ENCODE assay signal across 8 cellular contexts in genomic region chrX:44244008-44244407, GRCh38.
DNase-seq lines count a peak whose midpoint lies in the region; ATAC-seq and TF ChIP-seq lines count a peak whose summit lies in the region.

No MANE protein-coding gene starts in this region.

- H3K4me1 Mint-ChIP-seq in Caco-2 (ENCODE audit: low read depth, unreplicated experiment), result peaks cover 7% of the 10 kb centered on the region

- no peaks in the 10 kb centered on the region for H3K9me3 Mint-ChIP-seq in Caco-2 (ENCODE audit: unreplicated experiment)

- no TSS peak for BruUV-seq in Caco-2 (replicated peaks; lab: Mats Ljungman, UMichigan)

- TF ChIP-seq CTCF in Caco-2 (IDR thresholded peaks at IDR 0.05; ENCODE audit: insufficient read depth in 1 of 2, low read depth in 1 of 2, low read length in 1 of 2, severe bottlenecking in 1 of 2, unreplicated experiment in 1 of 2) (peak; percentile 16 to 23), adrenal gland (IDR thresholded peaks at IDR 0.05) (peak; percentile 32 to 61 (median 56))

- H3K27ac Mint-ChIP-seq in Caco-2 (ENCODE audit: unreplicated experiment), result no peak overlapping the region

- no peaks in the 10 kb centered on the region for H3K36me3 ChIP-seq in Caco-2 (ENCODE audit: control insufficient read depth, insufficient read depth, low read length)
- H3K36me3 ChIP-seq in adrenal gland (replicated peaks in 1 of 2), result no peaks in the 10 kb centered on the region

- H3K4me1 ChIP-seq in Caco-2, result no peaks in the 10 kb centered on the region
- H3K4me1 ChIP-seq in adrenal gland (replicated peaks in 1 of 2), result no peaks in the 10 kb centered on the region

- peaks cover 3% of the 10 kb centered on the region for H3K27me3 Mint-ChIP-seq in Caco-2 (ENCODE audit: insufficient read depth, unreplicated experiment)

- 14 to 21% (median 15%) methylated on average over 1 of the region's 1 CpG for WGBS in adrenal gland, 4 donors

- DNase-seq in Caco-2, result peak in 1 of 2 experiments; percentile 13
- peak; percentile 35 for DNase-seq in HT1080 (ENCODE audit: low read depth)
- peak in 1 of 7 donors; percentile 5 for DNase-seq in adrenal gland
- no peak for DNase-seq in left colon
- no peak for DNase-seq in foreskin melanocyte
- no peak for DNase-seq in NCI-H226

- H3K27me3 ChIP-seq in Caco-2 (replicated peaks; ENCODE audit: control insufficient read depth, insufficient read depth, low read length) (no peaks in the 10 kb centered on the region), adrenal gland (peaks cover 43% of the 10 kb centered on the region)

- CTCF ChIA-PET in Caco-2 (lab: Charles Lee), result interaction anchor here (1.0 to 1.9 kb wide), 2 partner anchors 286 to 287 kb away, joined by 4 to 32 read pairs; no protein-coding TSS in a partner anchor

- POLR2A ChIA-PET in Caco-2 (lab: Charles Lee), result no interaction called here

- H3K9me3 ChIP-seq in Caco-2 (no peaks in the 10 kb centered on the region), adrenal gland (replicated peaks in 1 of 3) (no peaks in the 10 kb centered on the region)

- ATAC-seq in left colon, result peak; percentile 61
- ATAC-seq in HG02870 (IDR thresholded peaks at IDR 0.05; ENCODE audit: unreplicated experiment), result no peak
- no peak for ATAC-seq in GM18517 (IDR thresholded peaks at IDR 0.05; ENCODE audit: unreplicated experiment)

- no peak for TF ChIP-seq POLR2A in adrenal gland (IDR thresholded peaks at IDR 0.05)

- H3K36me3 Mint-ChIP-seq in Caco-2 (ENCODE audit: insufficient read depth, unreplicated experiment), result no peaks in the 10 kb centered on the region

- H3K27ac ChIP-seq in adrenal gland, result no peak overlapping the region

- intact Hi-C loops in Caco-2 (cut with micrococcal nuclease; ENCODE audit: unreplicated experiment), result loop anchor here (1.0 to 5.0 kb wide), 2 partner anchors 286 to 412 kb away; no protein-coding TSS in a partner anchor
- intact Hi-C loops in adrenal gland (cut with DNase I), result loop anchor here in 1 of 2 donors (10.0 kb wide), 1 partner anchor 289 kb away; no protein-coding TSS in a partner anchor
- intact Hi-C loops in left colon (cut with DNase I, micrococcal nuclease), result no loop called here

- H3K4me3 Mint-ChIP-seq in Caco-2 (ENCODE audit: unreplicated experiment), result no peak overlapping the region

- H3K4me3 ChIP-seq in Caco-2 (ENCODE audit: low read depth, low read length) (no peak overlapping the region), adrenal gland (no peak overlapping the region)
